Comparison of ENCODE assay signal across 18 cellular contexts in genomic region chr3:42640129-42640528, GRCh38. TPM values are rescaled to one million over a fixed set of nuclear protein-coding genes. Genes with fewer than 3 reads are reported as not detected.
DNase-seq lines count a peak whose midpoint lies in the region; ATAC-seq and TF ChIP-seq lines count a peak whose summit lies in the region.
"Had no signal": no experiment of that assay in that cellular context is flagged by ENCODE, and none has a peak within 500 bp of the region (broad histone marks: within the 10 kb centered on the region; RNA-seq: fewer than 3 reads in every experiment).

No MANE protein-coding gene starts in this region.

- H3K14ac ChIP-seq in IMR-90 (replicated peaks; ENCODE audit: low read depth, low read length) = no peak overlapping the region

- no peak overlapping the region for H3K4me3 ChIP-seq in IMR-90 (ENCODE audit: insufficient read depth, low read depth, low read length)
- no peak overlapping the region for H3K4me3 ChIP-seq in naive thymus-derived CD4-positive, alpha-beta T cell (ENCODE audit: low read length)

- H3K4ac ChIP-seq in IMR-90 (ENCODE audit: low read depth, low read length) = no peak overlapping the region

- POLR2A ChIA-PET in IMR-90 (lab: Charles Lee; ENCODE audit: unreplicated experiment) = no interaction called here
- POLR2A ChIA-PET in naive thymus-derived CD4-positive, alpha-beta T cell (lab: Charles Lee) = interaction anchor here (1.8 to 2.4 kb wide), 2 partner anchors 39 to 49 kb away, joined by 5 to 9 read pairs; partner anchors contain the start of genes NKTR and SS18L2

- no peak overlapping the region for H3K23ac ChIP-seq in IMR-90 (ENCODE audit: low read depth, low read length)

- no peaks in the 10 kb centered on the region for H3K27me3 Mint-ChIP-seq in activated T-cell treated with anti-CD3 and anti-CD28 coated beads, Interleukin-2, amount 50 U/mL, for 72 hours (ENCODE audit: low read depth)
- H3K27me3 Mint-ChIP-seq in central memory CD8-positive, alpha-beta T cell = no peaks in the 10 kb centered on the region
- H3K27me3 Mint-ChIP-seq in naive thymus-derived CD4-positive, alpha-beta T cell = no peaks in the 10 kb centered on the region

- no peak overlapping the region for H2AFZ ChIP-seq in IMR-90 (replicated peaks; ENCODE audit: low read length, poor library complexity)

- H2BK20ac ChIP-seq in IMR-90 (ENCODE audit: low read depth, low read length) = no peak overlapping the region

- in situ Hi-C loops in IMR-90 (cut with MboI; ENCODE audit: low sequenced_read_pairs) = no loop called here

- no peak overlapping the region for H4K91ac ChIP-seq in IMR-90 (ENCODE audit: insufficient read depth, low read depth, low read length)

- H3K27ac Mint-ChIP-seq in activated T-cell treated with anti-CD3 and anti-CD28 coated beads, Interleukin-2, amount 50 U/mL, for 72 hours = peak overlapping the region; percentile 74
- H3K27ac Mint-ChIP-seq in central memory CD8-positive, alpha-beta T cell (ENCODE audit: low read depth) = peak overlapping the region; percentile 61
- peak overlapping the region in 6 of 9 donors; percentile 76 to 83 (median 80) for H3K27ac Mint-ChIP-seq in naive thymus-derived CD4-positive, alpha-beta T cell

- H3K9me3 Mint-ChIP-seq in activated T-cell treated with anti-CD3 and anti-CD28 coated beads, Interleukin-2, amount 50 U/mL, for 72 hours = no peaks in the 10 kb centered on the region
- H3K9me3 Mint-ChIP-seq in central memory CD8-positive, alpha-beta T cell = no peaks in the 10 kb centered on the region
- H3K9me3 Mint-ChIP-seq in naive thymus-derived CD4-positive, alpha-beta T cell = peaks cover 0 to 3% (median 0%) of the 10 kb centered on the region in 11 donors

- peaks cover 10 to 20% of the 10 kb centered on the region in 2 donors for H3K36me3 Mint-ChIP-seq in activated T-cell treated with anti-CD3 and anti-CD28 coated beads, Interleukin-2, amount 50 U/mL, for 72 hours (ENCODE audit: insufficient read depth in 2 of 2)
- peaks cover 40% of the 10 kb centered on the region for H3K36me3 Mint-ChIP-seq in central memory CD8-positive, alpha-beta T cell (ENCODE audit: insufficient read depth)
- H3K36me3 Mint-ChIP-seq in naive thymus-derived CD4-positive, alpha-beta T cell = peaks cover 7 to 35% (median 33%) of the 10 kb centered on the region in 5 donors

- H2AK5ac ChIP-seq in IMR-90 (ENCODE audit: low read depth, low read length) = no peak overlapping the region

- peaks cover 10% of the 10 kb centered on the region; the same call in 1 of the 2 replicates for H3K9me1 ChIP-seq in IMR-90 (ENCODE audit: insufficient read depth, low read length)

- no TSS peak for BruUV-seq in IMR-90 (replicated peaks; lab: Mats Ljungman, UMichigan)

- H3K4me1 Mint-ChIP-seq in activated T-cell treated with anti-CD3 and anti-CD28 coated beads, Interleukin-2, amount 50 U/mL, for 72 hours (ENCODE audit: low read depth) = peaks cover 12% of the 10 kb centered on the region
- H3K4me1 Mint-ChIP-seq in central memory CD8-positive, alpha-beta T cell = peaks cover 7% of the 10 kb centered on the region
- H3K4me1 Mint-ChIP-seq in naive thymus-derived CD4-positive, alpha-beta T cell = peaks cover 0 to 17% (median 11%) of the 10 kb centered on the region in 7 donors

- TF ChIP-seq RAD21 in IMR-90 (IDR thresholded peaks at IDR 0.05; ENCODE audit: low read length) = no peak

- peaks cover 34 to 47% of the 10 kb centered on the region in 2 experiments for H3K79me1 ChIP-seq in IMR-90 (ENCODE audit: low read depth in 1 of 2, low read length in 2 of 2)

- H3K4me1 ChIP-seq in IMR-90 (ENCODE audit: control insufficient read depth, insufficient read depth, low read length) = no peaks in the 10 kb centered on the region
- H3K4me1 ChIP-seq in naive thymus-derived CD4-positive, alpha-beta T cell (ENCODE audit: control insufficient read depth in 2 of 2, insufficient read depth in 2 of 2, low read length in 2 of 2) = peaks cover 28 to 32% of the 10 kb centered on the region in 2 donors

- no peak overlapping the region for H3K4me2 ChIP-seq in IMR-90 (ENCODE audit: low read depth, low read length)

- no peak overlapping the region for H3K4me3 Mint-ChIP-seq in activated T-cell treated with anti-CD3 and anti-CD28 coated beads, Interleukin-2, amount 50 U/mL, for 72 hours
- H3K4me3 Mint-ChIP-seq in central memory CD8-positive, alpha-beta T cell = no peak overlapping the region
- H3K4me3 Mint-ChIP-seq in naive thymus-derived CD4-positive, alpha-beta T cell = peak overlapping the region in 5 of 10 donors; percentile 26 to 80 (median 50)

- H3K9ac ChIP-seq in IMR-90 (ENCODE audit: low read depth, low read length) = no peak overlapping the region

- DNase-seq in activated T-cell treated with anti-CD3 and anti-CD28 coated beads, Interleukin-2, amount 50 U/mL, for 72 hours = no peak
- DNase-seq in activated T-cell treated with anti-CD3 and anti-CD28 coated beads for 4 hours = no peak
- no peak for DNase-seq in IMR-90
- no peak for DNase-seq in central memory CD8-positive, alpha-beta T cell (ENCODE audit: low spot score in 2 of 2)
- DNase-seq in naive thymus-derived CD4-positive, alpha-beta T cell = no peak
- no peak for DNase-seq in AG08395 (ENCODE audit: low spot score)
- no peak for DNase-seq in NCI-H446 treated with DMSO at 0.1 percent for 48 hours (lab: John Stamatoyannopoulos, UW)
- DNase-seq: C1 segment of cervical spinal cord, DMS79 treated with DMSO at 0.1 percent for 48 hours, GOT3, KBM-7, NCI-H187 treated with DMSO at 0.1 percent for 48 hours, NCI-H2227 treated with DMSO at 0.1 percent for 48 hours, NCI-H524, NCI-H82, OCI-M1, Right ventricle myocardium superior had no signal

- no peak for TF ChIP-seq CTCF in IMR-90 (conservative IDR thresholded peaks at IDR 0.05; ENCODE audit: low read depth, low read length)

- no peaks in the 10 kb centered on the region for H3K27me3 ChIP-seq in IMR-90 (ENCODE audit: control insufficient read depth, insufficient read depth, low read length)
- no peaks in the 10 kb centered on the region for H3K27me3 ChIP-seq in naive thymus-derived CD4-positive, alpha-beta T cell (ENCODE audit: control insufficient read depth in 2 of 2, insufficient read depth in 2 of 2, low read length in 2 of 2)

- H3K18ac ChIP-seq in IMR-90 (ENCODE audit: low read depth, low read length) = no peak overlapping the region

- TF ChIP-seq POLR2A in IMR-90 (IDR thresholded peaks at IDR 0.05; ENCODE audit: low read depth, low read length) = no peak

- no peak overlapping the region for H4K5ac ChIP-seq in IMR-90 (ENCODE audit: low read depth, low read length)

- no peak for ATAC-seq in activated T-cell treated with anti-CD3 and anti-CD28 coated beads, Interleukin-2, amount 50 U/mL, for 72 hours (replicated peaks in 1 of 2)
- no peak for ATAC-seq in IMR-90 (ENCODE audit: low read depth)
- ATAC-seq in central memory CD8-positive, alpha-beta T cell (replicated peaks; ENCODE audit: extremely low read depth, poor library complexity, severe bottlenecking) = no peak
- ATAC-seq in naive thymus-derived CD4-positive, alpha-beta T cell = no peak

- H3K56ac ChIP-seq in IMR-90 (ENCODE audit: extremely low read depth, insufficient read depth, low read length) = no peak overlapping the region

- dilution Hi-C loops in IMR-90 (cut with HindIII; ENCODE audit: low sequenced_read_pairs, unreplicated experiment) = no loop called here

- no peak overlapping the region for H2BK120ac ChIP-seq in IMR-90 (ENCODE audit: low read depth, low read length)

- intact Hi-C loops in IMR-90 (cut with micrococcal nuclease) = no loop called here
- intact Hi-C loops in naive thymus-derived CD4-positive, alpha-beta T cell (cut with micrococcal nuclease) = no loop called here

- peaks cover 58% of the 10 kb centered on the region for H3K36me3 ChIP-seq in IMR-90 (ENCODE audit: control insufficient read depth, insufficient read depth, low read length)
- H3K36me3 ChIP-seq in naive thymus-derived CD4-positive, alpha-beta T cell (ENCODE audit: control insufficient read depth in 2 of 3, insufficient read depth in 3 of 3, low read length in 3 of 3) = peaks cover 30 to 76% (median 32%) of the 10 kb centered on the region in 3 experiments

- H4K8ac ChIP-seq in IMR-90 (ENCODE audit: low read depth in 2 of 2, low read length in 2 of 2) = no peak overlapping the region

- H3K9me3 ChIP-seq in IMR-90 (ENCODE audit: control insufficient read depth, insufficient read depth, low read length) = no peaks in the 10 kb centered on the region
- no peaks in the 10 kb centered on the region for H3K9me3 ChIP-seq in naive thymus-derived CD4-positive, alpha-beta T cell (ENCODE audit: control insufficient read depth in 2 of 3, low read length in 3 of 3)

- peaks cover 13% of the 10 kb centered on the region; the same call in 1 of the 2 replicates for H4K20me1 ChIP-seq in IMR-90 (ENCODE audit: insufficient read depth, low read length)

- H2AK9ac ChIP-seq in IMR-90 (replicated peaks; ENCODE audit: low read depth, low read length, poor library complexity) = no peak overlapping the region

- H2BK15ac ChIP-seq in IMR-90 (ENCODE audit: low read depth, low read length) = no peak overlapping the region

- H2BK5ac ChIP-seq in IMR-90 (ENCODE audit: low read depth, low read length, poor library complexity, severe bottlenecking) = no peak overlapping the region

- H3K27ac ChIP-seq in IMR-90 (ENCODE audit: insufficient read depth, low read length) = no peak overlapping the region
- peak overlapping the region; percentile 67 for H3K27ac ChIP-seq in naive thymus-derived CD4-positive, alpha-beta T cell (ENCODE audit: low read depth, low read length)

- CTCF ChIA-PET in IMR-90 (lab: Yijun Ruan, JAX) = no interaction called here
- CTCF ChIA-PET in naive thymus-derived CD4-positive, alpha-beta T cell (lab: Charles Lee) = interaction anchor here (1.0 kb wide), 1 partner anchor 20 kb away, joined by 3 read pairs; no protein-coding TSS in a partner anchor

RNA-seq across cellular contexts. Expression of gene ZBTB47, which starts 13.4 kb away (rescaled TPM):
- under 1 TPM; 0.55 to 0.69 TPM for total RNA-seq in activated T-cell treated with anti-CD3 and anti-CD28 coated beads, Interleukin-2, amount 50 U/mL, for 72 hours
- total RNA-seq in IMR-90 (2012; rRNA removed) = 9.7 and 10.9 TPM in 2 replicates
- polyA plus RNA-seq in IMR-90 (2012; rRNA removed) = 16.8 and 17.3 TPM in 2 replicates
- 7.1 and 19.6 TPM in 2 replicates for polyA plus RNA-seq in IMR-90 (2012; cell fraction: cytosol; rRNA removed)
- 23.6 and 53.1 TPM in 2 replicates for polyA plus RNA-seq in IMR-90 (2012; cell fraction: nucleus; rRNA removed; ENCODE audit: low replicate concordance)
- 1 to 10 TPM in 4 of 5 experiments, under 1 TPM in 1; 0.38 to 3.8 (median 1.6) TPM for total RNA-seq in naive thymus-derived CD4-positive, alpha-beta T cell
- polyA plus RNA-seq in naive thymus-derived CD4-positive, alpha-beta T cell = not detected

RNA-seq across cellular contexts. Expression of gene NKTR, which starts 39.6 kb away (rescaled TPM):
- 100 to 1,000 TPM; 109 to 111 TPM for total RNA-seq in activated T-cell treated with anti-CD3 and anti-CD28 coated beads, Interleukin-2, amount 50 U/mL, for 72 hours
- total RNA-seq in IMR-90 (2012; rRNA removed) = 24.0 and 51.4 TPM in 2 replicates
- 20.0 and 30.7 TPM in 2 replicates for polyA plus RNA-seq in IMR-90 (2012; rRNA removed)
- polyA plus RNA-seq in IMR-90 (2012; cell fraction: cytosol; rRNA removed) = 1.4 and 2.1 TPM in 2 replicates
- 15.7 and 154 TPM in 2 replicates for polyA plus RNA-seq in IMR-90 (2012; cell fraction: nucleus; rRNA removed; ENCODE audit: low replicate concordance)
- total RNA-seq in naive thymus-derived CD4-positive, alpha-beta T cell = 100 to 1,000 TPM; 110 to 275 (median 238) TPM
- 10 to 100 TPM; 10.9 to 12.0 TPM for polyA plus RNA-seq in naive thymus-derived CD4-positive, alpha-beta T cell

RNA-seq across cellular contexts. Expression of gene KLHL40, which starts 45.2 kb away (rescaled TPM):
- not detected for total RNA-seq in activated T-cell treated with anti-CD3 and anti-CD28 coated beads, Interleukin-2, amount 50 U/mL, for 72 hours
- total RNA-seq in IMR-90 (2012; rRNA removed) = not detected in 2 replicates
- not detected in 2 replicates for polyA plus RNA-seq in IMR-90 (2012; rRNA removed)
- polyA plus RNA-seq in IMR-90 (2012; cell fraction: cytosol; rRNA removed) = not detected in 2 replicates
- polyA plus RNA-seq in IMR-90 (2012; cell fraction: nucleus; rRNA removed; ENCODE audit: low replicate concordance) = not detected in 2 replicates
- total RNA-seq in naive thymus-derived CD4-positive, alpha-beta T cell = not detected
- not detected for polyA plus RNA-seq in naive thymus-derived CD4-positive, alpha-beta T cell
- total RNA-seq: A673 had no signal

RNA-seq across cellular contexts. Expression of gene SS18L2, which starts 49.5 kb away (rescaled TPM):
- total RNA-seq in activated T-cell treated with anti-CD3 and anti-CD28 coated beads, Interleukin-2, amount 50 U/mL, for 72 hours = 10 to 100 TPM; 58.1 to 72.2 TPM
- total RNA-seq in IMR-90 (2012; rRNA removed) = 19.4 and 23.6 TPM in 2 replicates
- polyA plus RNA-seq in IMR-90 (2012; rRNA removed) = 14.9 and 18.7 TPM in 2 replicates
- polyA plus RNA-seq in IMR-90 (2012; cell fraction: cytosol; rRNA removed) = 6.4 and 6.7 TPM in 2 replicates
- 1.5 and 10.1 TPM in 2 replicates for polyA plus RNA-seq in IMR-90 (2012; cell fraction: nucleus; rRNA removed; ENCODE audit: low replicate concordance)
- total RNA-seq in naive thymus-derived CD4-positive, alpha-beta T cell = 10 to 100 TPM; 31.3 to 60.9 (median 38.9) TPM
- polyA plus RNA-seq in naive thymus-derived CD4-positive, alpha-beta T cell = 100 to 1,000 TPM in 1 of 2 donors, 10 to 100 TPM in 1; 75.6 to 117 TPM

RNA-seq across cellular contexts. Expression of gene SEC22C, which starts 58.4 kb away (rescaled TPM):
- total RNA-seq in activated T-cell treated with anti-CD3 and anti-CD28 coated beads, Interleukin-2, amount 50 U/mL, for 72 hours = 10 to 100 TPM; 60.6 to 66.4 TPM
- 43.9 and 46.9 TPM in 2 replicates for total RNA-seq in IMR-90 (2012; rRNA removed)
- 19.9 and 24.0 TPM in 2 replicates for polyA plus RNA-seq in IMR-90 (2012; rRNA removed)
- 11.0 and 11.6 TPM in 2 replicates for polyA plus RNA-seq in IMR-90 (2012; cell fraction: cytosol; rRNA removed)
- polyA plus RNA-seq in IMR-90 (2012; cell fraction: nucleus; rRNA removed; ENCODE audit: low replicate concordance) = 8.1 and 22.9 TPM in 2 replicates
- total RNA-seq in naive thymus-derived CD4-positive, alpha-beta T cell = 10 to 100 TPM; 39.7 to 54.8 (median 51.3) TPM
- polyA plus RNA-seq in naive thymus-derived CD4-positive, alpha-beta T cell = 10 to 100 TPM; 38.0 to 50.4 TPM
